In genomic region chr1:225460737-225461532, GRCh38 we compare ENCODE assay signal across 10 cellular contexts. TPM values are rescaled to one million over a fixed set of nuclear protein-coding genes. Genes with fewer than 3 reads are reported as not detected.
DNase-seq lines count a peak whose midpoint lies in the region; TF ChIP-seq lines count a peak whose summit lies in the region.
"Had no signal": no experiment of that assay in that cellular context is flagged by ENCODE, and none has a peak within 500 bp of the region (broad histone marks: within the 10 kb centered on the region; RNA-seq: fewer than 3 reads in every experiment).

No MANE protein-coding gene starts in this region.

- TF ChIP-seq CTCF in Loucy (conservative IDR thresholded peaks at IDR 0.05; ENCODE audit: low read length) (no peak), fibroblast of mammary gland (conservative IDR thresholded peaks at IDR 0.05; ENCODE audit: control insufficient read depth, insufficient read depth, low read depth, low read length) (no peak)

- POLR2A ChIA-PET in activated CD4-positive, alpha-beta memory T cell treated with anti-CD3 and anti-CD28 coated beads for 36 hours (lab: Charles Lee) = interaction anchor here (1.1 to 2.6 kb wide), 3 partner anchors 16 to 463 kb away, joined by 3 to 12 read pairs (median 4); partner anchors contain the start of genes LBR and PYCR2

- peak overlapping the region; percentile 23 for H3K27ac Mint-ChIP-seq in activated CD4-positive, alpha-beta memory T cell treated with anti-CD3 and anti-CD28 coated beads for 36 hours

- H3K27me3 Mint-ChIP-seq in activated CD4-positive, alpha-beta memory T cell treated with anti-CD3 and anti-CD28 coated beads for 36 hours = no peaks in the 10 kb centered on the region

- H3K4me2 ChIP-seq in Loucy (ENCODE audit: low read depth, low read length, poor library complexity, severe bottlenecking) = peak overlapping the region; percentile 37

- peak; percentile 75 for DNase-seq in activated CD4-positive, alpha-beta memory T cell treated with anti-CD3 and anti-CD28 coated beads for 36 hours
- DNase-seq in fibroblast of mammary gland (ENCODE audit: low read depth) = peak; percentile 30
- DNase-seq in stimulated activated CD8-positive, alpha-beta memory T cell treated with anti-CD3 and anti-CD28 coated beads, Interleukin-2, amount 100 ng/mL, for 1 hour (ENCODE audit: low read depth in 2 of 2) = peak; percentile 36 to 42
- DNase-seq in NCI-H345 (lab: John Stamatoyannopoulos, UW) = no peak
- DNase-seq in retina = no peak
- no peak for DNase-seq in middle frontal gyrus (ENCODE audit: extremely low spot score, low spot score)
- no peak for DNase-seq in AML-193 (lab: John Stamatoyannopoulos, UW)
- DNase-seq: glutamatergic neuron had no signal

- no peaks in the 10 kb centered on the region for H3K36me3 Mint-ChIP-seq in activated CD4-positive, alpha-beta memory T cell treated with anti-CD3 and anti-CD28 coated beads for 36 hours

- H4K20me1 ChIP-seq in Loucy (ENCODE audit: insufficient read depth, low read length, poor library complexity, severe bottlenecking) = no peaks in the 10 kb centered on the region

- H3K4me1 ChIP-seq in Loucy (ENCODE audit: insufficient read depth, low read length, poor library complexity, severe bottlenecking) = peaks cover 16% of the 10 kb centered on the region
- H3K4me1 ChIP-seq: psoas muscle had no signal

- no peaks in the 10 kb centered on the region for H3K36me3 ChIP-seq in Loucy (ENCODE audit: insufficient read depth, low read length)

- no peaks in the 10 kb centered on the region for H3K9me3 Mint-ChIP-seq in activated CD4-positive, alpha-beta memory T cell treated with anti-CD3 and anti-CD28 coated beads for 36 hours

- H3K9me3 ChIP-seq in Loucy (ENCODE audit: insufficient read depth, low read depth, low read length) = no peaks in the 10 kb centered on the region
- H3K9me3 ChIP-seq: psoas muscle had no signal

- peaks cover 35% of the 10 kb centered on the region for H3K4me1 Mint-ChIP-seq in activated CD4-positive, alpha-beta memory T cell treated with anti-CD3 and anti-CD28 coated beads for 36 hours (ENCODE audit: low read depth)

- H3K4me3 ChIP-seq in Loucy (ENCODE audit: low read length, poor library complexity, severe bottlenecking) (no peak overlapping the region), fibroblast of mammary gland (ENCODE audit: control insufficient read depth, low read depth, low read length) (no peak overlapping the region)
- H3K4me3 ChIP-seq: psoas muscle had no signal

- no peak overlapping the region; the same call in 1 of the 2 replicates for H2AFZ ChIP-seq in Loucy (ENCODE audit: low read length)

- no peaks in the 10 kb centered on the region for H3K79me2 ChIP-seq in Loucy (ENCODE audit: insufficient read depth, low read length)

- H3K9me2 ChIP-seq in Loucy (replicated peaks; ENCODE audit: low read depth, low read length) = no peaks in the 10 kb centered on the region

- H3F3A ChIP-seq in Loucy (ENCODE audit: low read depth) = no peaks in the 10 kb centered on the region

- no peak overlapping the region for H3K4me3 Mint-ChIP-seq in activated CD4-positive, alpha-beta memory T cell treated with anti-CD3 and anti-CD28 coated beads for 36 hours

- CTCF ChIA-PET in activated CD4-positive, alpha-beta memory T cell treated with anti-CD3 and anti-CD28 coated beads for 36 hours (lab: Charles Lee) = interaction anchor here (0.6 to 2.4 kb wide), 4 partner anchors 14 to 20 kb away, joined by 3 to 12 read pairs (median 6); no protein-coding TSS in a partner anchor

- H3K27me3 ChIP-seq in Loucy (ENCODE audit: insufficient read depth, low read length, poor library complexity, severe bottlenecking) = no peaks in the 10 kb centered on the region

- intact Hi-C loops in activated CD4-positive, alpha-beta memory T cell treated with anti-CD3 and anti-CD28 coated beads for 36 hours (cut with micrococcal nuclease) = loop anchor here (1.0 to 10.0 kb wide), 2 partner anchors 16 to 944 kb away; partner anchors contain the start of gene PARP1

- no peak overlapping the region for H3K9ac ChIP-seq in Loucy (ENCODE audit: low read depth, low read length, poor library complexity, severe bottlenecking)

RNA-seq across cellular contexts. Expression of gene LBR, which starts 33.1 kb away (rescaled TPM):
- total RNA-seq in activated CD4-positive, alpha-beta memory T cell treated with anti-CD3 and anti-CD28 coated beads for 36 hours = 100 to 1,000 TPM; 146 to 148 TPM

Comparison
In these comparisons a context has a peak if more than half of its experiments do, and no peak if none do; other contexts are left out.
1. DNase-seq: peak in activated CD4-positive, alpha-beta memory T cell treated with anti-CD3 and anti-CD28 coated beads for 36 hours (single experiment), fibroblast of mammary gland (single experiment) and stimulated activated CD8-positive, alpha-beta memory T cell treated with anti-CD3 and anti-CD28 coated beads, Interleukin-2, amount 100 ng/mL, for 1 hour (2 of 2); none in NCI-H345 (single experiment), retina (single experiment), middle frontal gyrus (single experiment) and AML-193 (0 of 2).